1 cellular context compared by ENCODE assay signal in genomic region chr9:4228606-4229005, GRCh38.
TF ChIP-seq lines count a peak whose summit lies in the region.

No MANE protein-coding gene starts in this region.

TF ChIP-seq in K562, 482 proteins besides CTCF, POLR2A, EP300 and RAD21 (continued from another document):
- TF ChIP-seq FOXP4 (CRISPR knock-in tag; IDR thresholded peaks at IDR 0.05; ENCODE audit: borderline replicate concordance) = no peak
- TF ChIP-seq, protein P1, sequence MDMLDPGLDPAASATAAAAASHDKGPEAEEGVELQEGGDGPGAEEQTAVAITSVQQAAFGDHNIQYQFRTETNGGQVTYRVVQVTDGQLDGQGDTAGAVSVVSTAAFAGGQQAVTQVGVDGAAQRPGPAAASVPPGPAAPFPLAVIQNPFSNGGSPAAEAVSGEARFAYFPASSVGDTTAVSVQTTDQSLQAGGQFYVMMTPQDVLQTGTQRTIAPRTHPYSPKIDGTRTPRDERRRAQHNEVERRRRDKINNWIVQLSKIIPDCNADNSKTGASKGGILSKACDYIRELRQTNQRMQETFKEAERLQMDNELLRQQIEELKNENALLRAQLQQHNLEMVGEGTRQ (CRISPR knock-in tag; IDR thresholded peaks at IDR 0.05) = no peak
- TF ChIP-seq ZNF184 (CRISPR knock-in tag; IDR thresholded peaks at IDR 0.05) = no peak
